In the genomic region with DNA sequence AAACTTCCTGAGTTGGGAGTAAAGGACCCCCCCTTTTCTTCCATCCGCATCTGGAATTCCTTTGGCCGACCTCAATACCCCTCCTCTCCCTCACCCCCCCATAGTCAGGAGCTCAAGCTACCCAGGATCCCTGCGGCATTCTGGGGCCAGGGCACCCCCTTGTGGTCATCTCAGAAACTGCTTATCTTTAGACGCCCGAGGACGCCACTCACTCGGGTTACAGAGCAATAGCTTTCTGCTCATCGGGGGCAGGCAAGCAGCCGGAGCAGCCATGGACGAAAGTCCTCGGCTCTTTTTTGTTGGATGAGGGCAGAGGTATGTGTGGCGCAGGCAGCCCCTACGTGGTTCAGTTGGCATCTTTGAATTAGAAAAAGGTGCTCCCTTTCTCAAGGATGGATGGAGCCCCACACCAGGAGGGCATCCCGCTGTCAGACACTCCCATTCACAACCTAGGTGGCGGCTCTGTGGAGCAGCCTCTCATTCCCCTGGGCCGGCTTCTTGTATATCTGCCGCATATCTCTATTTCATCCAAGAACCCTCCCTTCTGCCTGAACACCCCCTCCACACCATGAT, we compare ENCODE assay signal across 8 cellular contexts. TPM values are rescaled to one million over a fixed set of nuclear protein-coding genes. Genes with fewer than 3 reads are reported as not detected.
DNase-seq lines count a peak whose midpoint lies in the region; ATAC-seq and TF ChIP-seq lines count a peak whose summit lies in the region.

No MANE protein-coding gene starts in this region.

- DNase-seq in DMS 273 (lab: John Stamatoyannopoulos, UW; ENCODE audit: unreplicated experiment) (peak; percentile 83), HS-5 (ENCODE audit: low read depth) (peak; percentile 41), RPMI8226 (peak; percentile 68), germinal center (ENCODE audit: low spot score) (peak; percentile 86), occipital lobe (lab: John Stamatoyannopoulos, UW) (peak; percentile 69), uterus (peak; percentile 74 to 82)
- DNase-seq in activated naive CD4-positive, alpha-beta T cell treated with Interleukin-2 at 50 U/mL for 16 hours, result peak; percentile 72

- H3K4me3 ChIP-seq in uterus, result no peak overlapping the region

- no peak for TF ChIP-seq POLR2A in uterus (IDR thresholded peaks at IDR 0.05)

- intact Hi-C loops in uterus (cut with DNase I; ENCODE audit: low total_unique reads), result loop anchor here (10.0 kb wide), 1 partner anchor 244 kb away; a partner anchor contains a TSS

- ATAC-seq in HG03175 (IDR thresholded peaks at IDR 0.05; ENCODE audit: unreplicated experiment), result no peak

- no peaks in the 10 kb centered on the region for H3K27me3 ChIP-seq in uterus

- H3K9me3 ChIP-seq in uterus, result no peaks in the 10 kb centered on the region

- peak overlapping the region; percentile 83 to 95 for H3K27ac ChIP-seq in uterus

- peaks cover 0 to 21% of the 10 kb centered on the region in 2 donors for H3K4me1 ChIP-seq in uterus

- H3K36me3 ChIP-seq in uterus, result no peaks in the 10 kb centered on the region

- TF ChIP-seq CTCF in uterus (IDR thresholded peaks at IDR 0.05), result peak; percentile 79 to 93 (median 86)

RNA-seq across cellular contexts. Expression of a gene that starts 2.3 kb away (rescaled TPM):
- total RNA-seq in occipital lobe (4.2 TPM), uterus (10 to 100 TPM in 3 of 4 donors, 1 to 10 TPM in 1; 6.5 to 40.2 (median 35.7) TPM)

RNA-seq across cellular contexts. Expression of a gene that starts 4.1 kb away (rescaled TPM):
- 1.6 TPM for total RNA-seq in occipital lobe
- 10 to 100 TPM in 1 of 4 donors, 1 to 10 TPM in 3; 3.3 to 23.1 (median 6.8) TPM for total RNA-seq in uterus

RNA-seq across cellular contexts. Expression of a gene that starts 8.1 kb away (rescaled TPM):
- not detected for total RNA-seq in occipital lobe
- total RNA-seq in uterus, result under 1 TPM in 2 of 4 donors, not detected in 2; 0.07 to 0.26 TPM

RNA-seq across cellular contexts. Expression of a gene that starts 21.5 kb away (rescaled TPM):
- total RNA-seq in occipital lobe, result 10.6 TPM
- 100 to 1,000 TPM; 228 to 564 (median 354) TPM for total RNA-seq in uterus

RNA-seq across cellular contexts. Expression of a gene that starts 43.1 kb away (rescaled TPM):
- total RNA-seq in occipital lobe (1.6 TPM), uterus (10 to 100 TPM in 1 of 4 donors, 1 to 10 TPM in 1, under 1 TPM in 1, not detected in 1; 0.29 to 28.2 (median 2.1) TPM)
